1 cellular context compared by ENCODE assay signal in the genomic region with DNA sequence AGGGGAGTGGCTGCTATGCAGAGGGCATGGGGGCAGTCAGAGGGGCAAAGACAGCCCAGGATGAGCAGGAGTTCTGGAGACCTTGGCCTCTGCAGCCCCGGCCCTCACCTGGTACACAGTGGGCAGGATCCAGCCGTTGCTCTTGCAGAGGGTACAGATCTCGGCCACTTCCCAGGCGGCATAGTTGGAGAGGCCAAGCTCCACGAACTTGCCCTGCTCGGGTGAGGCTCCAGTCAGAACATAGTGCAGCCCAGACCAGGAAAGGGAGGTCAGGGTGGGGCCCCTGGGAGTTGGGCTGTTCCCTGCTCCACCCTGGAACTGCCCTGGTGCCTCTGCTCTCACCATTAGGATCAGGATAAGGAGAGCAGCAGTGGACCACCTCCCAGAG. TPM values are rescaled to one million over a fixed set of nuclear protein-coding genes. Genes with fewer than 3 reads are reported as not detected.
"Had no signal": no experiment of that assay in that cellular context is flagged by ENCODE, and none has a peak within 500 bp of the region (broad histone marks: within the 10 kb centered on the region; RNA-seq: fewer than 3 reads in every experiment).

No MANE protein-coding gene starts in this region.

RNA-seq across cellular contexts. Expression of a gene that starts 18.2 kb away (rescaled TPM):
- total RNA-seq: Right ventricle myocardium inferior had no signal
